Comparison of ENCODE assay signal across 9 cellular contexts in the genomic region with DNA sequence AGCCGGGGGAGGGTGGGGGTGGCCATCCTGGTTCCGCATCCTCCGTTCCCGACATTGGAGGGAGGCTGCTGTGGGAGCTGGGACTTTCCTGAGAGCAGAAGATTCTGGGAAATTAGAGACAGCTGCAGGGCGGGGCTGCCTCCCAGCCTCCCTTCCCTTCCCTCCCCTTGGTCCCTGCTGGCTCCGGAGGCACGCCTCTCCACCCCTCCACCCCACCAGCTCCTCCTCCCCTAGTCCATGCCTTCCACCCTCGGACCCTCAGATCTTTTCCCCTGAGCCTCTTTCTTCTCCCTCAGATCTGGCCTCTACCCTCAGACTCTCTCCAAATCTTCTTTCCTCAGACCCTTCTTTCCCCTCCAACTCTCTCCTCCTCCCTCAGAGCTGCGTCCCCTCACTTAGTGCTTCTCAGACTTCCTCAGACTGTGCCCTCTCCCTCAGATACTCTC. TPM values are rescaled to one million over a fixed set of nuclear protein-coding genes. Genes with fewer than 3 reads are reported as not detected.
A peak's percentile ranks its signal among the peaks of the same experiment; 100 is the strongest.
DNase-seq lines count a peak whose midpoint lies in the region; ATAC-seq and TF ChIP-seq lines count a peak whose summit lies in the region.
"Had no signal": no experiment of that assay in that cellular context is flagged by ENCODE, and none has a peak within 500 bp of the region (broad histone marks: within the 10 kb centered on the region; RNA-seq: fewer than 3 reads in every experiment).

No MANE protein-coding gene starts in this region.

- TF ChIP-seq POLR2A in gastrocnemius medialis (IDR thresholded peaks at IDR 0.05): peak in 1 of 2 donors; percentile 27

- intact Hi-C loops in Right ventricle myocardium inferior (cut with DNase I): no loop called here
- intact Hi-C loops in gastrocnemius medialis (cut with DNase I; ENCODE audit: low total_unique reads): loop anchor here (5.0 to 10.0 kb wide), 3 partner anchors 209 to 1022 kb away; a partner anchor contains a TSS

- H3K36me3 ChIP-seq in gastrocnemius medialis: no peaks in the 10 kb centered on the region

- ATAC-seq in SK-N-SH treated with all-trans-retinoic acid at 6 μM for 48 hours (peak; percentile 24), Right ventricle myocardium inferior (peak; percentile 35), gastrocnemius medialis (no peak), GM21723 (IDR thresholded peaks at IDR 0.05; ENCODE audit: unreplicated experiment) (no peak), GM21717 (IDR thresholded peaks at IDR 0.05; ENCODE audit: unreplicated experiment) (no peak)

- H3K4me3 ChIP-seq in gastrocnemius medialis: peak overlapping the region in 1 of 4 donors; percentile 22

- no peaks in the 10 kb centered on the region for H3K27me3 ChIP-seq in gastrocnemius medialis

- no peak for TF ChIP-seq CTCF in gastrocnemius medialis (IDR thresholded peaks at IDR 0.05 in 4 of 5, conservative IDR thresholded peaks at IDR 0.05 in 1 of 5)

- DNase-seq in EH (ENCODE audit: low read depth): peak; percentile 87
- peak; percentile 88 for DNase-seq in Right ventricle myocardium inferior (ENCODE audit: missing footprints)
- peak; percentile 55 to 71 for DNase-seq in gastrocnemius medialis
- no peak for DNase-seq in 8988T
- no peak for DNase-seq in mucosa of gallbladder (ENCODE audit: low spot score)

- H3K9me3 ChIP-seq in gastrocnemius medialis: no peaks in the 10 kb centered on the region

- H3K27ac ChIP-seq in gastrocnemius medialis: peak overlapping the region; percentile 91 to 97 (median 95)

- peaks cover 47 to 67% of the 10 kb centered on the region in 2 donors for H3K4me1 ChIP-seq in gastrocnemius medialis

- in situ Hi-C loops in gastrocnemius medialis (cut with MboI; ENCODE audit: low sequenced_read_pairs in 4 of 4): no loop called here

TF ChIP-seq in SK-N-SH treated with all-trans-retinoic acid at 6 μM for 48 hours, 23 proteins besides CTCF, POLR2A, EP300 and RAD21:
- TF ChIP-seq, protein P1, sequence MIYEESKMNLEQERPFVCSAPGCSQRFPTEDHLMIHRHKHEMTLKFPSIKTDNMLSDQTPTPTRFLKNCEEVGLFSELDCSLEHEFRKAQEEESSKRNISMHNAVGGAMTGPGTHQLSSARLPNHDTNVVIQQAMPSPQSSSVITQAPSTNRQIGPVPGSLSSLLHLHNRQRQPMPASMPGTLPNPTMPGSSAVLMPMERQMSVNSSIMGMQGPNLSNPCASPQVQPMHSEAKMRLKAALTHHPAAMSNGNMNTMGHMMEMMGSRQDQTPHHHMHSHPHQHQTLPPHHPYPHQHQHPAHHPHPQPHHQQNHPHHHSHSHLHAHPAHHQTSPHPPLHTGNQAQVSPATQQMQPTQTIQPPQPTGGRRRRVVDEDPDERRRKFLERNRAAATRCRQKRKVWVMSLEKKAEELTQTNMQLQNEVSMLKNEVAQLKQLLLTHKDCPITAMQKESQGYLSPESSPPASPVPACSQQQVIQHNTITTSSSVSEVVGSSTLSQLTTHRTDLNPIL (CRISPR knock-in tag; IDR thresholded peaks at IDR 0.05; ENCODE audit: low read depth): no peak
- TF ChIP-seq OSR1 (CRISPR knock-in tag; IDR thresholded peaks at IDR 0.05): no peak
- no peak for TF ChIP-seq ZFP3 (CRISPR knock-in tag; IDR thresholded peaks at IDR 0.05)
- TF ChIP-seq BACH2 (CRISPR knock-in tag; IDR thresholded peaks at IDR 0.05; ENCODE audit: borderline replicate concordance): no peak
- no peak for TF ChIP-seq ZNF70 (CRISPR knock-in tag; IDR thresholded peaks at IDR 0.05)
- TF ChIP-seq, protein P2, sequence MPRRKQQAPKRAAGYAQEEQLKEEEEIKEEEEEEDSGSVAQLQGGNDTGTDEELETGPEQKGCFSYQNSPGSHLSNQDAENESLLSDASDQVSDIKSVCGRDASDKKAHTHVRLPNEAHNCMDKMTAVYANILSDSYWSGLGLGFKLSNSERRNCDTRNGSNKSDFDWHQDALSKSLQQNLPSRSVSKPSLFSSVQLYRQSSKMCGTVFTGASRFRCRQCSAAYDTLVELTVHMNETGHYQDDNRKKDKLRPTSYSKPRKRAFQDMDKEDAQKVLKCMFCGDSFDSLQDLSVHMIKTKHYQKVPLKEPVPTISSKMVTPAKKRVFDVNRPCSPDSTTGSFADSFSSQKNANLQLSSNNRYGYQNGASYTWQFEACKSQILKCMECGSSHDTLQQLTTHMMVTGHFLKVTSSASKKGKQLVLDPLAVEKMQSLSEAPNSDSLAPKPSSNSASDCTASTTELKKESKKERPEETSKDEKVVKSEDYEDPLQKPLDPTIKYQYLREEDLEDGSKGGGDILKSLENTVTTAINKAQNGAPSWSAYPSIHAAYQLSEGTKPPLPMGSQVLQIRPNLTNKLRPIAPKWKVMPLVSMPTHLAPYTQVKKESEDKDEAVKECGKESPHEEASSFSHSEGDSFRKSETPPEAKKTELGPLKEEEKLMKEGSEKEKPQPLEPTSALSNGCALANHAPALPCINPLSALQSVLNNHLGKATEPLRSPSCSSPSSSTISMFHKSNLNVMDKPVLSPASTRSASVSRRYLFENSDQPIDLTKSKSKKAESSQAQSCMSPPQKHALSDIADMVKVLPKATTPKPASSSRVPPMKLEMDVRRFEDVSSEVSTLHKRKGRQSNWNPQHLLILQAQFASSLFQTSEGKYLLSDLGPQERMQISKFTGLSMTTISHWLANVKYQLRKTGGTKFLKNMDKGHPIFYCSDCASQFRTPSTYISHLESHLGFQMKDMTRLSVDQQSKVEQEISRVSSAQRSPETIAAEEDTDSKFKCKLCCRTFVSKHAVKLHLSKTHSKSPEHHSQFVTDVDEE (CRISPR knock-in tag; IDR thresholded peaks at IDR 0.05): no peak
- TF ChIP-seq, protein P3, sequence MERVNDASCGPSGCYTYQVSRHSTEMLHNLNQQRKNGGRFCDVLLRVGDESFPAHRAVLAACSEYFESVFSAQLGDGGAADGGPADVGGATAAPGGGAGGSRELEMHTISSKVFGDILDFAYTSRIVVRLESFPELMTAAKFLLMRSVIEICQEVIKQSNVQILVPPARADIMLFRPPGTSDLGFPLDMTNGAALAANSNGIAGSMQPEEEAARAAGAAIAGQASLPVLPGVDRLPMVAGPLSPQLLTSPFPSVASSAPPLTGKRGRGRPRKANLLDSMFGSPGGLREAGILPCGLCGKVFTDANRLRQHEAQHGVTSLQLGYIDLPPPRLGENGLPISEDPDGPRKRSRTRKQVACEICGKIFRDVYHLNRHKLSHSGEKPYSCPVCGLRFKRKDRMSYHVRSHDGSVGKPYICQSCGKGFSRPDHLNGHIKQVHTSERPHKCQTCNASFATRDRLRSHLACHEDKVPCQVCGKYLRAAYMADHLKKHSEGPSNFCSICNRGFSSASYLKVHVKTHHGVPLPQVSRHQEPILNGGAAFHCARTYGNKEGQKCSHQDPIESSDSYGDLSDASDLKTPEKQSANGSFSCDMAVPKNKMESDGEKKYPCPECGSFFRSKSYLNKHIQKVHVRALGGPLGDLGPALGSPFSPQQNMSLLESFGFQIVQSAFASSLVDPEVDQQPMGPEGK (CRISPR knock-in tag; IDR thresholded peaks at IDR 0.05; ENCODE audit: borderline replicate concordance): no peak
- no peak for TF ChIP-seq ZFP30 (CRISPR knock-in tag; IDR thresholded peaks at IDR 0.05)
- TF ChIP-seq ESRRG (CRISPR knock-in tag; IDR thresholded peaks at IDR 0.05): no peak
- no peak for TF ChIP-seq ZNF8 (CRISPR knock-in tag; IDR thresholded peaks at IDR 0.05)
- TF ChIP-seq CSDC2 (CRISPR knock-in tag; IDR thresholded peaks at IDR 0.05): no peak
- TF ChIP-seq, protein P4, sequence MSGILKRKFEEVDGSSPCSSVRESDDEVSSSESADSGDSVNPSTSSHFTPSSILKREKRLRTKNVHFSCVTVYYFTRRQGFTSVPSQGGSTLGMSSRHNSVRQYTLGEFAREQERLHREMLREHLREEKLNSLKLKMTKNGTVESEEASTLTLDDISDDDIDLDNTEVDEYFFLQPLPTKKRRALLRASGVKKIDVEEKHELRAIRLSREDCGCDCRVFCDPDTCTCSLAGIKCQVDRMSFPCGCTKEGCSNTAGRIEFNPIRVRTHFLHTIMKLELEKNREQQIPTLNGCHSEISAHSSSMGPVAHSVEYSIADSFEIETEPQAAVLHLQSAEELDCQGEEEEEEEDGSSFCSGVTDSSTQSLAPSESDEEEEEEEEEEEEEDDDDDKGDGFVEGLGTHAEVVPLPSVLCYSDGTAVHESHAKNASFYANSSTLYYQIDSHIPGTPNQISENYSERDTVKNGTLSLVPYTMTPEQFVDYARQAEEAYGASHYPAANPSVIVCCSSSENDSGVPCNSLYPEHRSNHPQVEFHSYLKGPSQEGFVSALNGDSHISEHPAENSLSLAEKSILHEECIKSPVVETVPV (CRISPR knock-in tag; IDR thresholded peaks at IDR 0.05): no peak

RNA-seq across cellular contexts. Expression of a gene that starts 3.1 kb away (rescaled TPM):
- total RNA-seq in Right ventricle myocardium inferior: 18.3 TPM
- total RNA-seq in gastrocnemius medialis: 10 to 100 TPM in 1 of 4 donors, 1 to 10 TPM in 3; 7.2 to 15.7 (median 8.5) TPM
- total RNA-seq in mucosa of gallbladder: 44.3 TPM

RNA-seq across cellular contexts. Expression of a gene that starts 32.3 kb away (rescaled TPM):
- total RNA-seq in Right ventricle myocardium inferior: not detected
- under 1 TPM in 1 of 4 donors, not detected in 3; 0.49 TPM for total RNA-seq in gastrocnemius medialis
- total RNA-seq in mucosa of gallbladder: 47.4 TPM
- total RNA-seq: temporal lobe had no signal

RNA-seq across cellular contexts. Expression of a gene that starts 46.5 kb away (rescaled TPM):
- total RNA-seq in Right ventricle myocardium inferior (not detected), gastrocnemius medialis (not detected), mucosa of gallbladder (0.12 TPM)
- total RNA-seq: temporal lobe had no signal

Comparison
In these comparisons a context has a peak if more than half of its experiments do, and no peak if none do; other contexts are left out.
1. DNase-seq: peak in EH (single experiment), Right ventricle myocardium inferior (single experiment) and gastrocnemius medialis (2 of 2); none in 8988T (single experiment) and mucosa of gallbladder (single experiment).
2. ATAC-seq: peak in SK-N-SH treated with all-trans-retinoic acid at 6 μM for 48 hours (single experiment) and Right ventricle myocardium inferior (single experiment); none in gastrocnemius medialis (0 of 2), GM21723 (single experiment) and GM21717 (single experiment).
3. RNA of a gene that starts 32.3 kb away (total RNA-seq): 47.4 TPM in mucosa of gallbladder (single experiment); not detected in Right ventricle myocardium inferior (single experiment) and 0.49 TPM in gastrocnemius medialis; every median in the first group is over 10 times any median in the second.